ENCODE assay signal across 8 cellular contexts in the genomic region with DNA sequence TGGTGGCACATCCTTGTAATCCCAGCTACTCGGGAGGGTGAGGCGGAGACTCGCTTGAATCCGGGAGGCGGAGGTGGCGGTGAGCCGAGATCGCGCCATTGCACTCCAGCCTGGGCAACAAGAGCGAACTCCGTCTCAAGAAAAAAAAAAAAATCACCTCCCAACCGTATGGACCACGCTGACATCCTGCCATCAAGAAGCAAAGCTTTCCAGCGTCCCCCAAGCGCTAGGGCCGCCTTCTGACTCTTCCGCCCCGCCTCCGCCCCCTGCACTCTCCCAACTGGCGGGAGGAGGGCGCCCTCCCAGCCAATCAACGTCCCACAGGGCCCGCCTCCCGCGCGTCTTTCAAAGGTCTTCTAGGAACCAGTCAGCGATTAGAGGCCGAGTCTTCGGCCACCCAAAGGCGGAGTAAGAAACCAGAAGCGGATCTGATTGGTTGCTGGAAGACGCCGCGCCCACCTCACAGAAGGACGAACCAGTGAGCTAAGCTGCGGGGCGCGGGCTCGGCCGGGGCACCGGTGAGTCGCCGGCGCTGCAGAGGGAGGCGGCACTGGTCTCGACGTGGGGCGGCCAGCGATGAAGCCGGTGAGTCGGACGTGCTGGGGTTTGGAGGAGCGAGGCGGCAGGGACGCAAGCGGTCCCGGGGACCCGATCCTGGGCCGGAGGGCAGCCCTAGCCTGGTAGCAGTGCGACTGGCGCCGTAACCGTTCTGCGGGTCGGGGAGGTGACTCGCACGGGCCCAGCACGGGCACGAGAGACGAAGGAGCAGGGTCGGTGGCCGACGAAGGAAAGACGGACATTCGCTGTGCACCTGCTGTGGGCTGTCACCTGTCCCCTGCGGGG. TPM values are rescaled to one million over a fixed set of nuclear protein-coding genes. Genes with fewer than 3 reads are reported as not detected.
DNase-seq lines count a peak whose midpoint lies in the region; FAIRE-seq and TF ChIP-seq lines count a peak whose summit lies in the region.

TSS of gene CDKN3 (plus strand) at position 515 of the 843 bp plus-strand sequence. CDS start at position 577, 62 bp downstream.

- peak; percentile 29 for TF ChIP-seq EP300 in neural cell (conservative IDR thresholded peaks at IDR 0.05; ENCODE audit: poor library complexity, severe bottlenecking)
- no peak for TF ChIP-seq EP300 in stomach (IDR thresholded peaks at IDR 0.05)

- DNase-seq in H9 (peak; percentile 99), M059J (ENCODE audit: low read depth) (peak; percentile 99), SHP77 (lab: John Stamatoyannopoulos, UW) (peak; percentile 99), fibroblast of the conjunctiva (ENCODE audit: low read depth) (peak; percentile 99), stomach (peak; percentile 98)
- peak; percentile 97 for DNase-seq in activated effector memory CD4-positive, alpha-beta T cell treated with Interleukin-2 at 50 U/mL for 16 hours

- H2AFZ ChIP-seq in H9 (ENCODE audit: low read length) (no peak within 1 kb of the TSS), neural cell (ENCODE audit: low read depth, low read length) (peak within 1 kb of the TSS; percentile 91)

- peaks cover under 1 to 2% of the 10 kb centered on the region in 2 experiments; a peak in 3 of 5 replicates for H3K9me3 Mint-ChIP-seq in H9

- H3K9me3 ChIP-seq in H9 (ENCODE audit: control insufficient read depth, low read depth, low read length) (no peaks in the 10 kb centered on the region), neural cell (ENCODE audit: low read length) (no peaks in the 10 kb centered on the region), stomach (no peaks in the 10 kb centered on the region)

- no peak within 1 kb of the TSS for H2AK5ac ChIP-seq in H9 (ENCODE audit: insufficient read length, low read length)

- H2BK20ac ChIP-seq in H9 (ENCODE audit: low read depth, low read length, poor library complexity, severe bottlenecking): no peak within 1 kb of the TSS

- H3K4me2 ChIP-seq in H9 (ENCODE audit: insufficient read depth, insufficient read length, low read length) (peak within 1 kb of the TSS; percentile 72), neural cell (ENCODE audit: low read length) (peak within 1 kb of the TSS; percentile 80)

- H2BK12ac ChIP-seq in H9 (ENCODE audit: insufficient read length, low read depth, low read length): no peak within 1 kb of the TSS

- H3K36me3 Mint-ChIP-seq in H9 (ENCODE audit: insufficient read depth in 1 of 3, low read depth in 3 of 3): peaks cover 2 to 8% (median 3%) of the 10 kb centered on the region in 3 experiments

- H3K4me1 Mint-ChIP-seq in H9: peaks cover 14 to 22% of the 10 kb centered on the region in 2 experiments

- no CpG with 5 or more reads among the region's 76 CpGs for WGBS in H9 (ENCODE audit: extremely low coverage, insufficient read length, low lambda C conversion rate)
- WGBS in stomach, 5 donors: 1 to 3% (median 1%) methylated on average over 27 to 76 of the region's 76 CpGs

- TF ChIP-seq POLR2A in stomach (IDR thresholded peaks at IDR 0.05): peak in 1 of 4 donors; percentile 65

- TF ChIP-seq RAD21 in neural cell (conservative IDR thresholded peaks at IDR 0.05): peak; percentile 17

- peaks cover 5% of the 10 kb centered on the region for H3K27me3 Mint-ChIP-seq in H9 (ENCODE audit: low read depth)

- H4K5ac ChIP-seq in H9 (ENCODE audit: insufficient read length, low read depth, low read length): no peak within 1 kb of the TSS

- no peak within 1 kb of the TSS for H3T11ph ChIP-seq in H9 (ENCODE audit: low read length)

- no peak within 1 kb of the TSS for H3K56ac ChIP-seq in H9 (ENCODE audit: insufficient read length, low read depth, low read length)

- no peak within 1 kb of the TSS for H3K4ac ChIP-seq in H9 (ENCODE audit: low read depth, low read length)

- H3K18ac ChIP-seq in H9 (ENCODE audit: insufficient read length, low read depth, low read length): peak within 1 kb of the TSS; percentile 88

- H4K20me1 ChIP-seq in H9 (ENCODE audit: control insufficient read depth, insufficient read depth, insufficient read length) (no peaks in the 10 kb centered on the region), neural cell (ENCODE audit: insufficient read depth) (no peaks in the 10 kb centered on the region)

- TF ChIP-seq CTCF in H9 (conservative IDR thresholded peaks at IDR 0.05) (peak; percentile 51), neural cell (IDR thresholded peaks at IDR 0.05; ENCODE audit: poor library complexity, severe bottlenecking) (peak; percentile 81), stomach (IDR thresholded peaks at IDR 0.05) (peak in 5 of 7 experiments; percentile 9 to 70 (median 59))

- no peak within 1 kb of the TSS for H2BK120ac ChIP-seq in H9 (ENCODE audit: low read depth, low read length, poor library complexity, severe bottlenecking)

- peak; percentile 98 for FAIRE-seq in G401.6 (lab: Jason Lieb, UNC)

- H4K91ac ChIP-seq in H9 (ENCODE audit: insufficient read length, low read depth, low read length): no peak within 1 kb of the TSS

- intact Hi-C loops in stomach (cut with DNase I; ENCODE audit: low total_unique reads): no loop called here

- H2BK5ac ChIP-seq in H9 (ENCODE audit: insufficient read length, low read length): no peak within 1 kb of the TSS

- H3K79me2 ChIP-seq in H9 (ENCODE audit: insufficient read depth, low read length) (no peaks in the 10 kb centered on the region), neural cell (replicated peaks; ENCODE audit: insufficient read depth, low read length) (no peaks in the 10 kb centered on the region)

- H3K27me3 ChIP-seq in H9 (ENCODE audit: insufficient read depth, low read length) (no peaks in the 10 kb centered on the region), neural cell (ENCODE audit: insufficient read depth, low read depth, low read length) (no peaks in the 10 kb centered on the region), stomach (no peaks in the 10 kb centered on the region)

- H3F3A ChIP-seq in neural cell (ENCODE audit: insufficient read depth, low read length, poor library complexity, severe bottlenecking): no peaks in the 10 kb centered on the region

- no peak within 1 kb of the TSS for H3K27ac ChIP-seq in H9 (ENCODE audit: insufficient read length, low read depth, low read length)
- no peak within 1 kb of the TSS for H3K27ac ChIP-seq in neural cell (ENCODE audit: low read length)
- H3K27ac ChIP-seq in stomach: peak within 1 kb of the TSS; percentile 36 to 79 (median 70)

- no peaks in the 10 kb centered on the region for H3K79me1 ChIP-seq in H9 (ENCODE audit: insufficient read depth, low read depth, low read length, poor library complexity, severe bottlenecking)

- H3K36me3 ChIP-seq in neural cell (ENCODE audit: insufficient read depth, low read length) (no peaks in the 10 kb centered on the region), stomach (no peaks in the 10 kb centered on the region)

- peaks cover 7% of the 10 kb centered on the region for H3K23me2 ChIP-seq in H9 (ENCODE audit: insufficient read length, low read depth, low read length, poor library complexity, severe bottlenecking)

- H3K14ac ChIP-seq in H9 (ENCODE audit: insufficient read depth, low read length): peak within 1 kb of the TSS; percentile 80

- H3K4me1 ChIP-seq in H9 (ENCODE audit: insufficient read depth, low read length): peaks cover 3% of the 10 kb centered on the region
- peaks cover 5 to 24% (median 13%) of the 10 kb centered on the region in 4 donors for H3K4me1 ChIP-seq in stomach

- no peak within 1 kb of the TSS for H2BK15ac ChIP-seq in H9 (ENCODE audit: low read depth, low read length)

- H3K4me3 ChIP-seq in neural cell (ENCODE audit: low read length) (peak within 1 kb of the TSS; percentile 100), stomach (peak within 1 kb of the TSS; percentile 61 to 85 (median 72))

- no peak within 1 kb of the TSS; a peak in 1 of 7 replicates for H3K27ac Mint-ChIP-seq in H9

- H3K23ac ChIP-seq in H9 (ENCODE audit: insufficient read length, low read depth, low read length): no peak within 1 kb of the TSS

- H3K9me2 ChIP-seq in neural cell (ENCODE audit: insufficient read depth, low read length): no peaks in the 10 kb centered on the region

- H3K9ac ChIP-seq in H9 (ENCODE audit: extremely low read depth, insufficient read length, low read length) (peak within 1 kb of the TSS; percentile 83), neural cell (ENCODE audit: low read length) (peak within 1 kb of the TSS; percentile 56)

- H3K4me3 Mint-ChIP-seq in H9: peak within 1 kb of the TSS; percentile 80 to 86

- no peak within 1 kb of the TSS for H4K8ac ChIP-seq in H9 (replicated peaks; ENCODE audit: insufficient read length, low read depth, low read length)

TF ChIP-seq in neural cell, 6 proteins besides CTCF, POLR2A, EP300 and RAD21:
- TF ChIP-seq TAF1 (IDR thresholded peaks at IDR 0.05; ENCODE audit: low read depth): no peak
- TF ChIP-seq MXI1 (conservative IDR thresholded peaks at IDR 0.05; ENCODE audit: poor library complexity, severe bottlenecking): peak; percentile 80
- TF ChIP-seq POLR2AphosphoS5 (IDR thresholded peaks at IDR 0.05): peak; percentile 34

RNA-seq across cellular contexts. Expression of gene CDKN3, which starts in this region (rescaled TPM):
- total RNA-seq in H9 (2021) (45.9 and 50.0 TPM in 2 replicates), stomach (1 to 10 TPM in 3 of 5 donors, not detected in 2; 1.8 to 7.0 (median 5.5) TPM)
- 179 and 192 TPM in 2 replicates for total RNA-seq in M059J (2014; rRNA removed; shearing (Covaris generic))
- polyA plus RNA-seq in neural cell (0.94 and 5.9 TPM in 2 replicates), stomach (10 to 100 TPM in 2 of 3 donors, 1 to 10 TPM in 1; 3.7 to 20.8 (median 14.4) TPM)
- 0.93 and 3.7 TPM in 2 replicates for polyA minus RNA-seq in neural cell

Comparison
In these comparisons a context has a peak if more than half of its experiments do, and no peak if none do; other contexts are left out.
1. H3K27ac ChIP-seq: peak in stomach (5 of 5); none in H9 (single experiment) and neural cell (single experiment).
2. Peak in every context shown above with its lines, with median percentiles within 50 percentile points of each other: DNase-seq and CTCF ChIP-seq.